Comparison of ENCODE assay signal across 1 cellular context in genomic region chr5:110768138-110768845, GRCh38.
TF ChIP-seq lines count a peak whose summit lies in the region.

No MANE protein-coding gene starts in this region.

TF ChIP-seq in GM23338, 12 proteins besides CTCF, POLR2A, EP300 and RAD21 (continued from another document):
- TF ChIP-seq, protein P1, sequence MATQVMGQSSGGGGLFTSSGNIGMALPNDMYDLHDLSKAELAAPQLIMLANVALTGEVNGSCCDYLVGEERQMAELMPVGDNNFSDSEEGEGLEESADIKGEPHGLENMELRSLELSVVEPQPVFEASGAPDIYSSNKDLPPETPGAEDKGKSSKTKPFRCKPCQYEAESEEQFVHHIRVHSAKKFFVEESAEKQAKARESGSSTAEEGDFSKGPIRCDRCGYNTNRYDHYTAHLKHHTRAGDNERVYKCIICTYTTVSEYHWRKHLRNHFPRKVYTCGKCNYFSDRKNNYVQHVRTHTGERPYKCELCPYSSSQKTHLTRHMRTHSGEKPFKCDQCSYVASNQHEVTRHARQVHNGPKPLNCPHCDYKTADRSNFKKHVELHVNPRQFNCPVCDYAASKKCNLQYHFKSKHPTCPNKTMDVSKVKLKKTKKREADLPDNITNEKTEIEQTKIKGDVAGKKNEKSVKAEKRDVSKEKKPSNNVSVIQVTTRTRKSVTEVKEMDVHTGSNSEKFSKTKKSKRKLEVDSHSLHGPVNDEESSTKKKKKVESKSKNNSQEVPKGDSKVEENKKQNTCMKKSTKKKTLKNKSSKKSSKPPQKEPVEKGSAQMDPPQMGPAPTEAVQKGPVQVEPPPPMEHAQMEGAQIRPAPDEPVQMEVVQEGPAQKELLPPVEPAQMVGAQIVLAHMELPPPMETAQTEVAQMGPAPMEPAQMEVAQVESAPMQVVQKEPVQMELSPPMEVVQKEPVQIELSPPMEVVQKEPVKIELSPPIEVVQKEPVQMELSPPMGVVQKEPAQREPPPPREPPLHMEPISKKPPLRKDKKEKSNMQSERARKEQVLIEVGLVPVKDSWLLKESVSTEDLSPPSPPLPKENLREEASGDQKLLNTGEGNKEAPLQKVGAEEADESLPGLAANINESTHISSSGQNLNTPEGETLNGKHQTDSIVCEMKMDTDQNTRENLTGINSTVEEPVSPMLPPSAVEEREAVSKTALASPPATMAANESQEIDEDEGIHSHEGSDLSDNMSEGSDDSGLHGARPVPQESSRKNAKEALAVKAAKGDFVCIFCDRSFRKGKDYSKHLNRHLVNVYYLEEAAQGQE (IDR thresholded peaks at IDR 0.05; ENCODE audit: unreplicated experiment): no peak
